In the genomic region with DNA sequence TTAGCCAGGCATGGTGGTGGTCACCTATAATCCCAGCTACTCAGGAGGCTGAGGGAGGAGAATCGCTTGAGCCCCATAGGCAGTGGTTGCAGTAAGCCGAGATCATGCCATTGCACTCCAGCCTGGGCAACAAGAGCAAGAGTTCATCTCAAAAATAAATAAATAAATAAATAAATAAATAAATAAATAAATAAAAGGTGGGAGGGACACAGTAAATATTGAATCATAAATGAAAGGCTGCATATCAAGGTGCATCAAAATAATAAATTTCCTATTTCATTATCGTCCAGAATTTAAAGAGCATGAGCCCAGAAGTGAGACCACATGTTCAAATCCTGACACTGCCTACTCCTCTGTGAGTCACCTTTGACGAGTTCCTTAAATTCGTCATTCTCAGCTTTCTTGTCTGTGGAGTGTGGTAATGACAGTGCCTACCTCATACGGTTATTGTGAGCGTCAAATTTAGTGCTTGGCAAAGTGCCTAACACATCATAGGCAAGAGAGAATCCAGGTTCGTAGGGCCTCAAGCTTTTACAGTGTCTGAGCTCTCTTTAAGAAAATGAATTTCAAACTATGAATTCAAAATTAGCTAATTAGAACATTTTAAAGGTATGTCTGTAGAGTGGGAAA, we compare ENCODE assay signal across 14 cellular contexts. TPM values are rescaled to one million over a fixed set of nuclear protein-coding genes. Genes with fewer than 3 reads are reported as not detected.
DNase-seq lines count a peak whose midpoint lies in the region; ATAC-seq and TF ChIP-seq lines count a peak whose summit lies in the region.
"Had no signal": no experiment of that assay in that cellular context is flagged by ENCODE, and none has a peak within 500 bp of the region (broad histone marks: within the 10 kb centered on the region; RNA-seq: fewer than 3 reads in every experiment).

No MANE protein-coding gene starts in this region.

- H3K36me3 ChIP-seq in PC-3 (ENCODE audit: low read depth, low read length): no peaks in the 10 kb centered on the region
- H3K36me3 ChIP-seq: BE2C, HAP-1 had no signal

- POLR2A ChIA-PET in PC-3 (lab: Charles Lee; ENCODE audit: unreplicated experiment): no interaction called here

- peaks cover 34% of the 10 kb centered on the region for H3K4me1 ChIP-seq in PC-3 (ENCODE audit: insufficient read depth, low read length)
- H3K4me1 ChIP-seq: BE2C, HAP-1 had no signal

- no peaks in the 10 kb centered on the region for H4K20me1 ChIP-seq in PC-3 (ENCODE audit: low read length)

- CTCF ChIA-PET in PC-3 (lab: Charles Lee): interaction anchor here (0.5 to 0.6 kb wide), 2 partner anchors 43 to 49 kb away, joined by 3 read pairs; no protein-coding TSS in a partner anchor

- DNase-seq in A172 (ENCODE audit: low spot score) (peak; percentile 75), HCEC 1CT (peak; percentile 58), PC-3 (peak; percentile 78), fibroblast of gingiva (ENCODE audit: low read depth) (peak; percentile 16), ureter (ENCODE audit: low spot score) (no peak), mesenteric fat pad (ENCODE audit: low spot score) (no peak), retina (no peak)
- DNase-seq: activated CD8-positive, alpha-beta memory T cell treated with anti-CD3 and anti-CD28 coated beads, Interleukin-2, amount 10 ng/mL, durations not matched to agents 7 days and 5 days; amygdala; BE2C; stimulated activated naive CD8-positive, alpha-beta T cell treated with anti-CD3 and anti-CD28 coated beads, Interleukin-15, Interleukin-2, amounts not matched to agents 100 U/mL and 50 U/mL, for 24 hours had no signal

- ATAC-seq in PC-3: no peak
- ATAC-seq in HG03196 (IDR thresholded peaks at IDR 0.05; ENCODE audit: unreplicated experiment): no peak
- ATAC-seq: activated CD8-positive, alpha-beta memory T cell treated with anti-CD3 and anti-CD28 coated beads, Interleukin-2, amount 10 ng/mL, durations not matched to agents 7 days and 5 days; stimulated activated naive CD8-positive, alpha-beta T cell treated with anti-CD3 and anti-CD28 coated beads, Interleukin-15, Interleukin-2, amounts not matched to agents 100 U/mL and 50 U/mL, for 24 hours had no signal

- no peak overlapping the region for H3K4me2 ChIP-seq in PC-3 (ENCODE audit: low read length)

- H2AFZ ChIP-seq in PC-3 (ENCODE audit: low read length): no peak overlapping the region

- no peaks in the 10 kb centered on the region for H3K9me2 ChIP-seq in PC-3 (replicated peaks; ENCODE audit: low read length)

- H3F3A ChIP-seq in PC-3 (ENCODE audit: low read length, unreplicated experiment): peaks cover 21% of the 10 kb centered on the region

- no peak overlapping the region for H3K9ac ChIP-seq in PC-3 (ENCODE audit: low read length)

- no peaks in the 10 kb centered on the region for H3K27me3 ChIP-seq in PC-3 (ENCODE audit: low read length)
- H3K27me3 ChIP-seq: BE2C, esophagus muscularis mucosa had no signal

- no peak overlapping the region for H3K4me3 ChIP-seq in PC-3 (ENCODE audit: low read length)
- H3K4me3 ChIP-seq: esophagus muscularis mucosa, HAP-1 had no signal

- no TSS peak for BruUV-seq in PC-3 (replicated peaks; lab: Mats Ljungman, UMichigan)

- peak overlapping the region; percentile 58 for H3K27ac ChIP-seq in PC-3 (ENCODE audit: low read length)

- H3K79me2 ChIP-seq in PC-3 (ENCODE audit: low read length): no peaks in the 10 kb centered on the region

- TF ChIP-seq CTCF in PC-3 (conservative IDR thresholded peaks at IDR 0.05; ENCODE audit: low read depth, low read length): no peak

- H3K9me3 ChIP-seq in PC-3 (ENCODE audit: low read length): no peaks in the 10 kb centered on the region
- H3K9me3 ChIP-seq: BE2C, esophagus muscularis mucosa, HAP-1 had no signal

- intact Hi-C loops in PC-3 (cut with micrococcal nuclease): no loop called here

RNA-seq across cellular contexts. Expression of gene IL15, which starts 49.9 kb away (rescaled TPM):
- 7.8 and 8.2 TPM in 2 replicates for total RNA-seq in A172 (2014; rRNA removed; shearing (Covaris generic))
- 7.1 and 9.3 TPM in 2 replicates for total RNA-seq in PC-3 (2014; rRNA removed)
- total RNA-seq in ureter: 7.0 TPM
- 5.1 TPM for total RNA-seq in mesenteric fat pad

Comparison
In these comparisons a context has a peak if more than half of its experiments do, and no peak if none do; other contexts are left out.
1. DNase-seq: peak in A172 (single experiment), HCEC 1CT (single experiment), PC-3 (single experiment) and fibroblast of gingiva (single experiment); none in ureter (single experiment), mesenteric fat pad (single experiment) and retina (single experiment).